ENCODE assay signal across 1 cellular context in genomic region chr15:69413822-69414701, GRCh38.
TF ChIP-seq lines count a peak whose summit lies in the region.

TSS of gene KIF23 (plus strand) at chr15:69414349. CDS start at chr15:69414466, 117 bp downstream.

TF ChIP-seq in SK-N-SH, 30 proteins besides CTCF, POLR2A, EP300 and RAD21 (continued from another document):
- TF ChIP-seq IRF3 (IDR thresholded peaks at IDR 0.05; ENCODE audit: low read depth, low read length) (no peak), SMC3 (IDR thresholded peaks at IDR 0.05; ENCODE audit: low read depth, low read length) (no peak), ZBTB33 (IDR thresholded peaks at IDR 0.05; ENCODE audit: borderline replicate concordance, low read depth) (no peak), NFIC (IDR thresholded peaks at IDR 0.05; ENCODE audit: borderline replicate concordance) (no peak), MEF2A (IDR thresholded peaks at IDR 0.05; ENCODE audit: borderline replicate concordance, low read depth) (no peak), GABPA (IDR thresholded peaks at IDR 0.05; ENCODE audit: low read depth) (peak; percentile 87), FOXM1 (IDR thresholded peaks at IDR 0.05; ENCODE audit: low read depth) (peak; percentile 100), FOSL2 (IDR thresholded peaks at IDR 0.05; ENCODE audit: borderline replicate concordance, low read depth) (no peak), JUND (IDR thresholded peaks at IDR 0.05) (no peak), GATA2 (CRISPR knock-in tag; IDR thresholded peaks at IDR 0.05) (no peak), TEAD4 (IDR thresholded peaks at IDR 0.05; ENCODE audit: borderline replicate concordance, insufficient read depth) (no peak), CHD2 (IDR thresholded peaks at IDR 0.05; ENCODE audit: low read length, partially characterized antibody) (peak; percentile 54), MXI1 (IDR thresholded peaks at IDR 0.05; ENCODE audit: low read depth, low read length) (peak; percentile 100)
- TF ChIP-seq, protein P1, sequence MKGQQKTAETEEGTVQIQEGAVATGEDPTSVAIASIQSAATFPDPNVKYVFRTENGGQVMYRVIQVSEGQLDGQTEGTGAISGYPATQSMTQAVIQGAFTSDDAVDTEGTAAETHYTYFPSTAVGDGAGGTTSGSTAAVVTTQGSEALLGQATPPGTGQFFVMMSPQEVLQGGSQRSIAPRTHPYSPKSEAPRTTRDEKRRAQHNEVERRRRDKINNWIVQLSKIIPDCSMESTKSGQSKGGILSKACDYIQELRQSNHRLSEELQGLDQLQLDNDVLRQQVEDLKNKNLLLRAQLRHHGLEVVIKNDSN (IDR thresholded peaks at IDR 0.05; ENCODE audit: borderline replicate concordance, low read depth): no peak
